ENCODE assay signal across 1 cellular context in genomic region chr7:47587976-47588375, GRCh38.
TF ChIP-seq lines count a peak whose summit lies in the region.

No MANE protein-coding gene starts in this region.

TF ChIP-seq in IMR-90, 13 proteins besides CTCF, POLR2A, EP300 and RAD21 (continued from another document):
- TF ChIP-seq USF2 (IDR thresholded peaks at IDR 0.05; ENCODE audit: low read depth, low read length) = no peak
- TF ChIP-seq RCOR1 (IDR thresholded peaks at IDR 0.05; ENCODE audit: insufficient replicate concordance, low read length) = no peak
- no peak for TF ChIP-seq SMC3 (IDR thresholded peaks at IDR 0.05; ENCODE audit: low read depth, low read length)
- no peak for TF ChIP-seq BHLHE40 (IDR thresholded peaks at IDR 0.05; ENCODE audit: low read depth, low read length)
- TF ChIP-seq CEBPB (IDR thresholded peaks at IDR 0.05; ENCODE audit: low read depth, low read length) = no peak
- no peak for TF ChIP-seq MAFK (IDR thresholded peaks at IDR 0.05; ENCODE audit: low read depth, low read length)
- TF ChIP-seq RFX5 (IDR thresholded peaks at IDR 0.05; ENCODE audit: low read depth, low read length) = no peak
- no peak for TF ChIP-seq CHD1 (IDR thresholded peaks at IDR 0.05; ENCODE audit: low read depth, low read length)
